Comparison of ENCODE assay signal across 21 cellular contexts in genomic region chr2:22282902-22283301, GRCh38.
DNase-seq lines count a peak whose midpoint lies in the region; ATAC-seq and TF ChIP-seq lines count a peak whose summit lies in the region.
"Had no signal": no experiment of that assay in that cellular context is flagged by ENCODE, and none has a peak within 500 bp of the region (broad histone marks: within the 10 kb centered on the region; RNA-seq: fewer than 3 reads in every experiment).

No MANE protein-coding gene starts in this region.

- in situ Hi-C loops in SK-MEL-5 (cut with HindIII; ENCODE audit: low pct_unique_long_range_greater_than_20kb, low sequenced_read_pairs) = no loop called here

- peak overlapping the region in 3 of 11 experiments; percentile 7 to 9 (median 7); a peak in 3 of 22 replicates for H3K9ac ChIP-seq in BLaER1 treated with 17β-estradiol and CSF1 and Interleukin-3, amounts not matched to agents 10 nM and 100 nM
- H3K9ac ChIP-seq: GM23248 had no signal

- H3K4me1 ChIP-seq in BE2C = peaks cover 44% of the 10 kb centered on the region
- H3K4me1 ChIP-seq in BLaER1 treated with 17β-estradiol and CSF1 and Interleukin-3, amounts not matched to agents 10 nM and 100 nM = peaks cover 32 to 62% (median 50%) of the 10 kb centered on the region in 10 experiments

- no peaks in the 10 kb centered on the region for H3K36me3 ChIP-seq in BE2C
- H3K36me3 ChIP-seq in BLaER1 treated with 17β-estradiol and CSF1 and Interleukin-3, amounts not matched to agents 10 nM and 100 nM = no peaks in the 10 kb centered on the region

- no peaks in the 10 kb centered on the region for H3K27me3 Mint-ChIP-seq in glutamatergic neuron (ENCODE audit: unreplicated experiment)
- H3K27me3 Mint-ChIP-seq: B cell; CD4-positive, CD25-positive, alpha-beta regulatory T cell had no signal

- H4K20me1 ChIP-seq in BLaER1 treated with 17β-estradiol and CSF1 and Interleukin-3, amounts not matched to agents 10 nM and 100 nM = no peaks in the 10 kb centered on the region

- H3K9me3 ChIP-seq in BE2C = no peaks in the 10 kb centered on the region
- peaks cover 0 to 13% (median 0%) of the 10 kb centered on the region in 11 experiments; a peak in 6 of 22 replicates for H3K9me3 ChIP-seq in BLaER1 treated with 17β-estradiol and CSF1 and Interleukin-3, amounts not matched to agents 10 nM and 100 nM (replicated peaks in 1 of 11)

- H3K4me1 Mint-ChIP-seq in glutamatergic neuron (ENCODE audit: low read depth, unreplicated experiment) = peaks cover 16% of the 10 kb centered on the region
- H3K4me1 Mint-ChIP-seq: B cell, H9 had no signal

- H3K27ac Mint-ChIP-seq in glutamatergic neuron (ENCODE audit: unreplicated experiment) = no peak overlapping the region
- H3K27ac Mint-ChIP-seq: B cell; CD4-positive, CD25-positive, alpha-beta regulatory T cell; H9 had no signal

- H3K27me3 ChIP-seq in BE2C = no peaks in the 10 kb centered on the region
- no peaks in the 10 kb centered on the region for H3K27me3 ChIP-seq in BLaER1 treated with 17β-estradiol and CSF1 and Interleukin-3, amounts not matched to agents 10 nM and 100 nM

- DNase-seq in BE2C (peak; percentile 92), SK-MEL-5 (ENCODE audit: low read depth, low spot score) (peak; percentile 33), glutamatergic neuron (peak; percentile 17), cerebellar nuclear complex (lab: John Stamatoyannopoulos, UW) (no peak), MV-4-11 (lab: John Stamatoyannopoulos, UW) (no peak)
- DNase-seq: CD4-positive, CD25-positive, alpha-beta regulatory T cell; DMS153; DND-41; GM23248; H9; NCI-H1105 treated with DMSO at 0.1 percent for 48 hours; NCI-H146; NCI-H1930; NCI-H345; NCI-H510A treated with DMSO at 0.1 percent for 48 hours; NCI-H748 treated with DMSO at 0.1 percent for 48 hours; PC-3 had no signal

- ATAC-seq in GM21367 (IDR thresholded peaks at IDR 0.05; ENCODE audit: unreplicated experiment) = no peak
- ATAC-seq in GM21360 (IDR thresholded peaks at IDR 0.05; ENCODE audit: unreplicated experiment) = no peak
- ATAC-seq: PC-3 had no signal

- no peak overlapping the region for H3K4me3 Mint-ChIP-seq in glutamatergic neuron (ENCODE audit: unreplicated experiment)
- H3K4me3 Mint-ChIP-seq: B cell; CD4-positive, CD25-positive, alpha-beta regulatory T cell; H9 had no signal

- no peaks in the 10 kb centered on the region for H3K36me3 Mint-ChIP-seq in glutamatergic neuron (ENCODE audit: unreplicated experiment)
- H3K36me3 Mint-ChIP-seq: CD4-positive, CD25-positive, alpha-beta regulatory T cell had no signal

- H3K4me2 ChIP-seq in BLaER1 treated with 17β-estradiol and CSF1 and Interleukin-3, amounts not matched to agents 10 nM and 100 nM = peak overlapping the region in 10 of 11 experiments; percentile 35 to 74 (median 58); a peak in 19 of 22 replicates

- H3K4me3 ChIP-seq in BE2C (ENCODE audit: low read depth, low read length) = peak overlapping the region; percentile 16
- no peak overlapping the region; a peak in 1 of 20 replicates for H3K4me3 ChIP-seq in BLaER1 treated with 17β-estradiol and CSF1 and Interleukin-3, amounts not matched to agents 10 nM and 100 nM
- H3K4me3 ChIP-seq: GM23248 had no signal

- no peak for TF ChIP-seq CTCF in BE2C (IDR thresholded peaks at IDR 0.05; ENCODE audit: low read depth, low read length)
- TF ChIP-seq CTCF in glutamatergic neuron (IDR thresholded peaks at IDR 0.05; ENCODE audit: partially characterized antibody, unreplicated experiment) = no peak

- H3K9me3 Mint-ChIP-seq in glutamatergic neuron (ENCODE audit: unreplicated experiment) = no peaks in the 10 kb centered on the region
- H3K9me3 Mint-ChIP-seq: H9 had no signal

- peak overlapping the region in 9 of 11 experiments; percentile 9 to 77 (median 70); a peak in 17 of 22 replicates for H3K27ac ChIP-seq in BLaER1 treated with 17β-estradiol and CSF1 and Interleukin-3, amounts not matched to agents 10 nM and 100 nM
- H3K27ac ChIP-seq: GM23248 had no signal

Comparison
In these comparisons a context has a peak if more than half of its experiments do, and no peak if none do; other contexts are left out.
1. DNase-seq: peak in BE2C (single experiment), SK-MEL-5 (single experiment) and glutamatergic neuron (single experiment); none in cerebellar nuclear complex (0 of 2) and MV-4-11 (single experiment).